Comparison of ENCODE assay signal across 27 cellular contexts in genomic region chr4:17335371-17335770, GRCh38.
DNase-seq lines count a peak whose midpoint lies in the region; ATAC-seq lines count a peak whose summit lies in the region.
"Had no signal": no experiment of that assay in that cellular context is flagged by ENCODE, and none has a peak within 500 bp of the region (broad histone marks: within the 10 kb centered on the region; RNA-seq: fewer than 3 reads in every experiment).

No MANE protein-coding gene starts in this region.

- H3K4me1 Mint-ChIP-seq in activated CD4-positive, alpha-beta T cell treated with anti-CD3 and anti-CD28 coated beads, Interleukin-2, amount 10 ng/mL, durations not matched to agents 24 days and 14 days = peaks cover 40% of the 10 kb centered on the region
- H3K4me1 Mint-ChIP-seq in CD4-positive, CD25-positive, alpha-beta regulatory T cell = peaks cover 7 to 24% (median 22%) of the 10 kb centered on the region in 4 donors
- H3K4me1 Mint-ChIP-seq in activated naive CD8-positive, alpha-beta T cell treated with anti-CD3 and anti-CD28 coated beads, Interleukin-2, amount 50 U/mL, for 24 hours = peaks cover 57% of the 10 kb centered on the region
- H3K4me1 Mint-ChIP-seq: stimulated activated naive B cell treated with anti-CD40 and anti-IgM and Interleukin-4, amounts not matched to agents 10 μg/mL and 1 μg/mL and 100 μg/mL, for 72 hours had no signal

- no peak overlapping the region for H3K4me3 ChIP-seq in CD4-positive, CD25-positive, alpha-beta regulatory T cell (ENCODE audit: low read depth, low read length)
- H3K4me3 ChIP-seq: breast epithelium, gastrocnemius medialis, sigmoid colon had no signal

- no peaks in the 10 kb centered on the region for H3K36me3 ChIP-seq in CD4-positive, CD25-positive, alpha-beta regulatory T cell (ENCODE audit: control insufficient read depth, insufficient read depth, low read length)
- H3K36me3 ChIP-seq: breast epithelium, gastrocnemius medialis, neutrophil, sigmoid colon had no signal

- peaks cover 7% of the 10 kb centered on the region for H3K27me3 Mint-ChIP-seq in activated CD4-positive, alpha-beta T cell treated with anti-CD3 and anti-CD28 coated beads, Interleukin-2, amount 10 ng/mL, durations not matched to agents 24 days and 14 days
- H3K27me3 Mint-ChIP-seq in CD4-positive, CD25-positive, alpha-beta regulatory T cell = no peaks in the 10 kb centered on the region
- peaks cover 2% of the 10 kb centered on the region for H3K27me3 Mint-ChIP-seq in activated naive CD8-positive, alpha-beta T cell treated with anti-CD3 and anti-CD28 coated beads, Interleukin-2, amount 50 U/mL, for 24 hours
- H3K27me3 Mint-ChIP-seq: activated CD8-positive, alpha-beta memory T cell treated with anti-CD3 and anti-CD28 coated beads, Interleukin-2, amount 10 ng/mL, durations not matched to agents 7 days and 5 days had no signal

- ATAC-seq in CD4-positive, CD25-positive, alpha-beta regulatory T cell (ENCODE audit: low read depth in 2 of 2) = no peak
- no peak for ATAC-seq in activated naive CD8-positive, alpha-beta T cell treated with anti-CD3 and anti-CD28 coated beads, Interleukin-2, amount 50 U/mL, for 24 hours
- no peak for ATAC-seq in HG02588 (IDR thresholded peaks at IDR 0.05; ENCODE audit: unreplicated experiment)
- ATAC-seq: activated CD8-positive, alpha-beta memory T cell treated with anti-CD3 and anti-CD28 coated beads, Interleukin-2, amount 10 ng/mL, durations not matched to agents 7 days and 5 days; gastrocnemius medialis; Right ventricle myocardium inferior; stimulated activated naive B cell treated with anti-CD40 and anti-IgM and Interleukin-4, amounts not matched to agents 10 μg/mL and 1 μg/mL and 100 μg/mL, for 72 hours had no signal

- H3K27ac ChIP-seq in CD4-positive, CD25-positive, alpha-beta regulatory T cell (ENCODE audit: insufficient read depth, low read length, poor library complexity, severe bottlenecking) = no peak overlapping the region
- H3K27ac ChIP-seq: C4-2B, gastrocnemius medialis, neutrophil, sigmoid colon had no signal

- H3K36me3 Mint-ChIP-seq in activated CD4-positive, alpha-beta T cell treated with anti-CD3 and anti-CD28 coated beads, Interleukin-2, amount 10 ng/mL, durations not matched to agents 24 days and 14 days (ENCODE audit: low read depth) = peaks cover 5% of the 10 kb centered on the region
- peaks cover 3% of the 10 kb centered on the region for H3K36me3 Mint-ChIP-seq in CD4-positive, CD25-positive, alpha-beta regulatory T cell
- H3K36me3 Mint-ChIP-seq in activated naive CD8-positive, alpha-beta T cell treated with anti-CD3 and anti-CD28 coated beads, Interleukin-2, amount 50 U/mL, for 24 hours (ENCODE audit: low read depth) = no peaks in the 10 kb centered on the region
- H3K36me3 Mint-ChIP-seq: activated CD8-positive, alpha-beta memory T cell treated with anti-CD3 and anti-CD28 coated beads, Interleukin-2, amount 10 ng/mL, durations not matched to agents 7 days and 5 days; stimulated activated naive B cell treated with anti-CD40 and anti-IgM and Interleukin-4, amounts not matched to agents 10 μg/mL and 1 μg/mL and 100 μg/mL, for 72 hours had no signal

- H3K27ac Mint-ChIP-seq in activated CD4-positive, alpha-beta T cell treated with anti-CD3 and anti-CD28 coated beads, Interleukin-2, amount 10 ng/mL, durations not matched to agents 24 days and 14 days = peak overlapping the region; percentile 92
- H3K27ac Mint-ChIP-seq in CD4-positive, CD25-positive, alpha-beta regulatory T cell = peak overlapping the region; percentile 30 to 89 (median 78)
- peak overlapping the region; percentile 90 for H3K27ac Mint-ChIP-seq in activated naive CD8-positive, alpha-beta T cell treated with anti-CD3 and anti-CD28 coated beads, Interleukin-2, amount 50 U/mL, for 24 hours
- H3K27ac Mint-ChIP-seq: activated CD8-positive, alpha-beta memory T cell treated with anti-CD3 and anti-CD28 coated beads, Interleukin-2, amount 10 ng/mL, durations not matched to agents 7 days and 5 days; progenitor cell of endocrine pancreas; stimulated activated naive B cell treated with anti-CD40 and anti-IgM and Interleukin-4, amounts not matched to agents 10 μg/mL and 1 μg/mL and 100 μg/mL, for 72 hours had no signal

- H3K4me1 ChIP-seq in CD4-positive, CD25-positive, alpha-beta regulatory T cell (ENCODE audit: control insufficient read depth, insufficient read depth, low read length, poor library complexity, severe bottlenecking) = peaks cover 9% of the 10 kb centered on the region
- H3K4me1 ChIP-seq: breast epithelium, gastrocnemius medialis, sigmoid colon had no signal

- H3K4me3 Mint-ChIP-seq in activated CD4-positive, alpha-beta T cell treated with anti-CD3 and anti-CD28 coated beads, Interleukin-2, amount 10 ng/mL, durations not matched to agents 24 days and 14 days = peak overlapping the region; percentile 32
- H3K4me3 Mint-ChIP-seq in CD4-positive, CD25-positive, alpha-beta regulatory T cell = peak overlapping the region in 1 of 4 donors; percentile 64
- H3K4me3 Mint-ChIP-seq in activated naive CD8-positive, alpha-beta T cell treated with anti-CD3 and anti-CD28 coated beads, Interleukin-2, amount 50 U/mL, for 24 hours = no peak overlapping the region
- H3K4me3 Mint-ChIP-seq: activated CD8-positive, alpha-beta memory T cell treated with anti-CD3 and anti-CD28 coated beads, Interleukin-2, amount 10 ng/mL, durations not matched to agents 7 days and 5 days; stimulated activated naive B cell treated with anti-CD40 and anti-IgM and Interleukin-4, amounts not matched to agents 10 μg/mL and 1 μg/mL and 100 μg/mL, for 72 hours had no signal

- DNase-seq in activated CD4-positive, alpha-beta T cell treated with anti-CD3 and anti-CD28 coated beads, Interleukin-2, amount 10 ng/mL, durations not matched to agents 24 days and 14 days = peak; percentile 65
- DNase-seq in activated CD4-positive, alpha-beta T cell treated with anti-CD3 and anti-CD28 coated beads, Interleukin-2, amount 50 U/mL, for 4 hours = no peak
- no peak for DNase-seq in CD4-positive, CD25-positive, alpha-beta regulatory T cell
- DNase-seq in activated T-cell treated with anti-CD3 and anti-CD28 coated beads, Interleukin-2, amount 50 U/mL, for 48 hours = peak; percentile 22 to 28
- no peak for DNase-seq in activated naive CD8-positive, alpha-beta T cell treated with anti-CD3 and anti-CD28 coated beads, Interleukin-2, amount 50 U/mL, for 24 hours
- DNase-seq in retina (no peak), occipital lobe (lab: John Stamatoyannopoulos, UW) (no peak)
- DNase-seq: activated CD8-positive, alpha-beta memory T cell treated with anti-CD3 and anti-CD28 coated beads, Interleukin-2, amount 10 ng/mL, durations not matched to agents 7 days and 5 days; activated effector memory CD4-positive, alpha-beta T cell treated with Interleukin-2 at 50 U/mL for 16 hours; anterior cingulate cortex; DND-41; gastrocnemius medialis; GF-D8; Kasumi-1; kidney; NCI-H1436; NCI-H2081; NCI-H226; sigmoid colon; stimulated activated CD4-positive, alpha-beta T cell treated with anti-CD3 and anti-CD28 coated beads, Interleukin-12 subunit alpha, Interleukin-12 subunit beta, amount 100 ng/mL, for 4 hours; stimulated activated naive B cell treated with anti-CD40 and anti-IgM and Interleukin-4, amounts not matched to agents 10 μg/mL and 1 μg/mL and 100 μg/mL, for 72 hours had no signal

- intact Hi-C loops in activated CD4-positive, alpha-beta T cell treated with anti-CD3 and anti-CD28 coated beads, Interleukin-2, amount 10 ng/mL, durations not matched to agents 24 days and 14 days (cut with micrococcal nuclease) = loop anchor here (5.0 to 10.0 kb wide), 4 partner anchors 137 to 1561 kb away; partner anchors contain the start of genes CD38, DCAF16 and NCAPG

- no peaks in the 10 kb centered on the region for H3K9me3 ChIP-seq in CD4-positive, CD25-positive, alpha-beta regulatory T cell (ENCODE audit: control insufficient read depth in 2 of 2, low read length in 2 of 2)
- H3K9me3 ChIP-seq: breast epithelium, gastrocnemius medialis, neutrophil, sigmoid colon had no signal

- H3K9me3 Mint-ChIP-seq in activated CD4-positive, alpha-beta T cell treated with anti-CD3 and anti-CD28 coated beads, Interleukin-2, amount 10 ng/mL, durations not matched to agents 24 days and 14 days = peaks cover 6% of the 10 kb centered on the region
- no peaks in the 10 kb centered on the region for H3K9me3 Mint-ChIP-seq in CD4-positive, CD25-positive, alpha-beta regulatory T cell
- no peaks in the 10 kb centered on the region for H3K9me3 Mint-ChIP-seq in activated naive CD8-positive, alpha-beta T cell treated with anti-CD3 and anti-CD28 coated beads, Interleukin-2, amount 50 U/mL, for 24 hours

- H3K27me3 ChIP-seq in CD4-positive, CD25-positive, alpha-beta regulatory T cell (ENCODE audit: control insufficient read depth, insufficient read depth, low read length) = peaks cover 2% of the 10 kb centered on the region
- H3K27me3 ChIP-seq: breast epithelium, gastrocnemius medialis, neutrophil, sigmoid colon had no signal

Comparison
In these comparisons a context has a peak if more than half of its experiments do, and no peak if none do; other contexts are left out.
1. DNase-seq: peak in activated CD4-positive, alpha-beta T cell treated with anti-CD3 and anti-CD28 coated beads, Interleukin-2, amount 10 ng/mL, durations not matched to agents 24 days and 14 days (single experiment) and activated T-cell treated with anti-CD3 and anti-CD28 coated beads, Interleukin-2, amount 50 U/mL, for 48 hours (2 of 2); none in activated CD4-positive, alpha-beta T cell treated with anti-CD3 and anti-CD28 coated beads, Interleukin-2, amount 50 U/mL, for 4 hours (0 of 2), CD4-positive, CD25-positive, alpha-beta regulatory T cell (0 of 3), activated naive CD8-positive, alpha-beta T cell treated with anti-CD3 and anti-CD28 coated beads, Interleukin-2, amount 50 U/mL, for 24 hours (single experiment), retina (single experiment) and occipital lobe (single experiment).
2. Peak in every context shown above with its lines, with median percentiles within 50 percentile points of each other: H3K27ac Mint-ChIP-seq.